Comparison of ENCODE assay signal across 22 cellular contexts in genomic region chr3:71282976-71283375, GRCh38.
"Had no signal": no experiment of that assay in that cellular context is flagged by ENCODE, and none has a peak within 500 bp of the region (broad histone marks: within the 10 kb centered on the region; RNA-seq: fewer than 3 reads in every experiment).

No MANE protein-coding gene starts in this region.

- H3K4me1 ChIP-seq: foreskin keratinocyte, sigmoid colon, vagina had no signal

- H3K4me3 Mint-ChIP-seq: activated CD4-positive, alpha-beta T cell treated with anti-CD3 and anti-CD28 coated beads for 36 hours; activated naive CD4-positive, alpha-beta T cell treated with anti-CD3 and anti-CD28 coated beads, Interleukin-2, amount 10 ng/mL, durations not matched to agents 7 days and 5 days; central memory CD8-positive, alpha-beta T cell; mesothelial cell of epicardium; natural killer cell treated with Interleukin-12 subunit alpha and Interleukin-12 subunit beta and Interleukin-15 and Interleukin-18, amount 100 ng/mL, for 72 hours; stimulated activated memory B cell treated with anti-CD40 and anti-IgM and Interleukin-4, amounts not matched to agents 10 μg/mL and 1 μg/mL and 100 μg/mL, for 72 hours; T-helper 2 cell treated with Interferon-gamma antibody and Interleukin-4, amounts not matched to agents 5 μg/mL and 100 μg/mL, for 36 hours; type B pancreatic cell had no signal

- ATAC-seq: activated CD4-positive, alpha-beta T cell treated with anti-CD3 and anti-CD28 coated beads for 36 hours; foreskin keratinocyte; left ventricle myocardium superior; natural killer cell treated with Interleukin-12 subunit alpha and Interleukin-12 subunit beta and Interleukin-15 and Interleukin-18, amount 100 ng/mL, for 72 hours; stimulated activated memory B cell treated with anti-CD40 and anti-IgM and Interleukin-4, amounts not matched to agents 10 μg/mL and 1 μg/mL and 100 μg/mL, for 72 hours had no signal

- H3K27me3 Mint-ChIP-seq: activated CD4-positive, alpha-beta T cell treated with anti-CD3 and anti-CD28 coated beads for 36 hours; activated naive CD4-positive, alpha-beta T cell treated with anti-CD3 and anti-CD28 coated beads, Interleukin-2, amount 10 ng/mL, durations not matched to agents 7 days and 5 days; central memory CD8-positive, alpha-beta T cell; natural killer cell treated with Interleukin-12 subunit alpha and Interleukin-12 subunit beta and Interleukin-15 and Interleukin-18, amount 100 ng/mL, for 72 hours; progenitor cell of endocrine pancreas; stimulated activated memory B cell treated with anti-CD40 and anti-IgM and Interleukin-4, amounts not matched to agents 10 μg/mL and 1 μg/mL and 100 μg/mL, for 72 hours; type B pancreatic cell had no signal

- H3K27ac Mint-ChIP-seq: activated CD4-positive, alpha-beta T cell treated with anti-CD3 and anti-CD28 coated beads for 36 hours; activated naive CD4-positive, alpha-beta T cell treated with anti-CD3 and anti-CD28 coated beads, Interleukin-2, amount 10 ng/mL, durations not matched to agents 7 days and 5 days; mesothelial cell of epicardium; natural killer cell treated with Interleukin-12 subunit alpha and Interleukin-12 subunit beta and Interleukin-15 and Interleukin-18, amount 100 ng/mL, for 72 hours; progenitor cell of endocrine pancreas; stimulated activated memory B cell treated with anti-CD40 and anti-IgM and Interleukin-4, amounts not matched to agents 10 μg/mL and 1 μg/mL and 100 μg/mL, for 72 hours; T-helper 2 cell treated with Interferon-gamma antibody and Interleukin-4, amounts not matched to agents 5 μg/mL and 100 μg/mL, for 36 hours; type B pancreatic cell had no signal

- H3K4me2 ChIP-seq: smooth muscle cell had no signal

- H3K9me3 Mint-ChIP-seq: activated naive CD4-positive, alpha-beta T cell treated with anti-CD3 and anti-CD28 coated beads, Interleukin-2, amount 10 ng/mL, durations not matched to agents 7 days and 5 days; central memory CD8-positive, alpha-beta T cell; mesothelial cell of epicardium; natural killer cell treated with Interleukin-12 subunit alpha and Interleukin-12 subunit beta and Interleukin-15 and Interleukin-18, amount 100 ng/mL, for 72 hours; stimulated activated memory B cell treated with anti-CD40 and anti-IgM and Interleukin-4, amounts not matched to agents 10 μg/mL and 1 μg/mL and 100 μg/mL, for 72 hours; T-helper 2 cell treated with Interferon-gamma antibody and Interleukin-4, amounts not matched to agents 5 μg/mL and 100 μg/mL, for 36 hours; type B pancreatic cell had no signal

- H3K27me3 ChIP-seq: foreskin keratinocyte, sigmoid colon, vagina had no signal

- DNase-seq: activated CD4-positive, alpha-beta T cell treated with anti-CD3 and anti-CD28 coated beads for 36 hours; activated CD4-positive, alpha-beta T cell treated with anti-CD3 and anti-CD28 coated beads, Interleukin-2, amount 50 U/mL, for 4 hours; activated effector memory CD4-positive, alpha-beta T cell treated with anti-CD3 and anti-CD28 coated beads, Interleukin-2, amount 50 U/mL, for 16 hours; activated naive CD4-positive, alpha-beta T cell treated with anti-CD3 and anti-CD28 coated beads, Interleukin-2, amount 10 ng/mL, durations not matched to agents 7 days and 5 days; effector memory CD4-positive, alpha-beta T cell; foreskin keratinocyte; left ventricle myocardium superior; mammary epithelial cell; retina; sigmoid colon; stimulated activated CD4-positive, alpha-beta T cell treated with anti-CD3 and anti-CD28 coated beads, Interleukin-15, amount 100 ng/mL, for 24 hours; WERI-Rb-1 had no signal

- H3K27ac ChIP-seq: foreskin keratinocyte, sigmoid colon, thoracic aorta, vagina, WERI-Rb-1 had no signal

- H3K4me1 Mint-ChIP-seq: activated naive CD4-positive, alpha-beta T cell treated with anti-CD3 and anti-CD28 coated beads, Interleukin-2, amount 10 ng/mL, durations not matched to agents 7 days and 5 days; central memory CD8-positive, alpha-beta T cell had no signal

- H3K9me3 ChIP-seq: sigmoid colon, thoracic aorta, vagina had no signal

- H3K36me3 Mint-ChIP-seq: natural killer cell treated with Interleukin-12 subunit alpha and Interleukin-12 subunit beta and Interleukin-15 and Interleukin-18, amount 100 ng/mL, for 72 hours; stimulated activated memory B cell treated with anti-CD40 and anti-IgM and Interleukin-4, amounts not matched to agents 10 μg/mL and 1 μg/mL and 100 μg/mL, for 72 hours had no signal

- H3K4me3 ChIP-seq: sigmoid colon, smooth muscle cell, thoracic aorta, vagina had no signal
